ENCODE assay signal across 8 cellular contexts in the genomic region with DNA sequence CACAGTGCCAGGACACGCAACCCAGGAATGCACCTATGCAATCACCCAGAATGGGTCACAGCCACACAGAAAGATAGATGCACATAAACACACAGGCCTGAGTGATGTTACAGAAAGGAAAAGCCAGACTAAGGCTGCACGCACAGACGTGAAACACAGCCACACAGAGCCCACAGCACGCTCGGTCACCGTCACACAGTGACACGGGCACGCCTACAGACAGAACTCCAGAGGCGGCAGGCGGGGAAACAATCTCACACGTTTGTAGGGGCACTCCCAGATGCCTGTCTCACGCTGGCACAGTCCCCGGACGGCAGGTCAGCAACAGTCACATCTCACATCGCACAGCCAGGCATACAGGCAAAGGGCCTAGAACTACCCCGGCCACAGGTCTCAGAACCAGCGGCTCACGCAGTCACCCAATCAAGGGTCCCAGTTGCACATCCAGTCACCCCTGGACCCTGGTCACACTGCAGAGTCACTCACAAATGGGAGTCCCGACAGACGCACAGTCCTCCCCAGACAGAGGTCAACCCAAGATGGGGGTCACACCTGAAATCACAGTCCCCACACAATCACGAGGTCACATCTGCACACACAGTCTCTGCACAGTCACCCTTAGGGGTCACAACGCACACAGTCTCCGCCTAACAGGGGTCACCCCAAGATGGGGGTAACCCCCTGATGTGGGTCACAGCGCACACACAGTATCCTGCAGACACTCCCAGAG. TPM values are rescaled to one million over a fixed set of nuclear protein-coding genes. Genes with fewer than 3 reads are reported as not detected.
DNase-seq lines count a peak whose midpoint lies in the region; ATAC-seq and TF ChIP-seq lines count a peak whose summit lies in the region.

No MANE protein-coding gene starts in this region.

- H3K9ac ChIP-seq in DND-41 (ENCODE audit: low read depth, low read length): peak overlapping the region; percentile 82

- no peaks in the 10 kb centered on the region for H3K9me3 ChIP-seq in DND-41 (ENCODE audit: insufficient read depth, low read length, severe bottlenecking)
- no peaks in the 10 kb centered on the region for H3K9me3 ChIP-seq in effector memory CD4-positive, alpha-beta T cell (ENCODE audit: control insufficient read depth, low read length)

- POLR2A ChIA-PET in activated CD8-positive, alpha-beta T cell treated with anti-CD3 and anti-CD28 coated beads, Interleukin-2, amount 10 ng/mL, durations not matched to agents 7 days and 5 days (lab: Charles Lee): interaction anchor here (0.8 to 3.2 kb wide), 3 partner anchors 18 to 222 kb away, joined by 4 to 27 read pairs (median 4); no protein-coding TSS in a partner anchor

- ATAC-seq in DND-41 (ENCODE audit: insufficient read depth, low read depth) (peak; percentile 36), GM21737 (IDR thresholded peaks at IDR 0.05; ENCODE audit: unreplicated experiment) (peak; percentile 23)
- peak; percentile 38 for ATAC-seq in activated CD8-positive, alpha-beta T cell treated with anti-CD3 and anti-CD28 coated beads, Interleukin-2, amount 10 ng/mL, durations not matched to agents 7 days and 5 days

- peaks cover 7% of the 10 kb centered on the region for H3K36me3 ChIP-seq in DND-41 (ENCODE audit: insufficient read depth, low read length)
- H3K36me3 ChIP-seq in effector memory CD4-positive, alpha-beta T cell (ENCODE audit: control insufficient read depth, insufficient read depth, low read length): no peaks in the 10 kb centered on the region

- H3K27me3 ChIP-seq in DND-41 (ENCODE audit: insufficient read depth, low read length, poor library complexity): peaks cover 5% of the 10 kb centered on the region
- H3K27me3 ChIP-seq in effector memory CD4-positive, alpha-beta T cell (replicated peaks; ENCODE audit: control insufficient read depth, insufficient read depth, low read length, poor library complexity, severe bottlenecking): no peaks in the 10 kb centered on the region

- H3K27ac ChIP-seq in DND-41 (ENCODE audit: low read length): peak overlapping the region; percentile 73
- H3K27ac ChIP-seq in effector memory CD4-positive, alpha-beta T cell (ENCODE audit: insufficient read depth, low read length, poor library complexity, severe bottlenecking): peak overlapping the region; percentile 48

- H3K4me1 ChIP-seq in DND-41 (ENCODE audit: insufficient read depth, low read length): peaks cover 33% of the 10 kb centered on the region
- peaks cover 24% of the 10 kb centered on the region for H3K4me1 ChIP-seq in effector memory CD4-positive, alpha-beta T cell (ENCODE audit: control insufficient read depth, insufficient read depth, low read length, poor library complexity, severe bottlenecking)

- peaks cover 39% of the 10 kb centered on the region for H3K79me2 ChIP-seq in DND-41 (ENCODE audit: insufficient read depth, low read length)

- peaks cover 8% of the 10 kb centered on the region for H3K27me3 Mint-ChIP-seq in activated CD8-positive, alpha-beta T cell treated with anti-CD3 and anti-CD28 coated beads, Interleukin-2, amount 10 ng/mL, durations not matched to agents 7 days and 5 days (ENCODE audit: low read depth)

- peaks cover 56% of the 10 kb centered on the region for H3K4me1 Mint-ChIP-seq in activated CD8-positive, alpha-beta T cell treated with anti-CD3 and anti-CD28 coated beads, Interleukin-2, amount 10 ng/mL, durations not matched to agents 7 days and 5 days (ENCODE audit: low read depth)

- TF ChIP-seq CTCF in DND-41 (IDR thresholded peaks at IDR 0.05; ENCODE audit: borderline replicate concordance, extremely low read depth, low read length, poor library complexity, severe bottlenecking) (no peak), LNCaP clone FGC (IDR thresholded peaks at IDR 0.05; ENCODE audit: control insufficient read depth, extremely low read depth, insufficient read depth) (no peak)

- peak overlapping the region; percentile 92 for H3K27ac Mint-ChIP-seq in activated CD8-positive, alpha-beta T cell treated with anti-CD3 and anti-CD28 coated beads, Interleukin-2, amount 10 ng/mL, durations not matched to agents 7 days and 5 days

- peak overlapping the region; percentile 74 for H2AFZ ChIP-seq in DND-41 (ENCODE audit: low read depth, low read length)

- peak overlapping the region; percentile 99 for H3K4me2 ChIP-seq in DND-41 (ENCODE audit: insufficient read depth, low read length)

- peaks cover 7% of the 10 kb centered on the region; the same call in 1 of the 2 replicates for H4K20me1 ChIP-seq in DND-41 (ENCODE audit: insufficient read depth, low read length)

- no peaks in the 10 kb centered on the region for H3K9me3 Mint-ChIP-seq in activated CD8-positive, alpha-beta T cell treated with anti-CD3 and anti-CD28 coated beads, Interleukin-2, amount 10 ng/mL, durations not matched to agents 7 days and 5 days (ENCODE audit: insufficient read depth)

- peaks cover 32% of the 10 kb centered on the region for H3K36me3 Mint-ChIP-seq in activated CD8-positive, alpha-beta T cell treated with anti-CD3 and anti-CD28 coated beads, Interleukin-2, amount 10 ng/mL, durations not matched to agents 7 days and 5 days (ENCODE audit: low read depth)

- peak overlapping the region; percentile 59 to 98; a peak in 3 of 4 replicates for H3K4me3 ChIP-seq in DND-41 (ENCODE audit: low read depth in 1 of 2, low read length in 2 of 2)
- H3K4me3 ChIP-seq in LNCaP clone FGC (ENCODE audit: low read depth, low read length): peak overlapping the region; percentile 99
- peak overlapping the region; percentile 55 for H3K4me3 ChIP-seq in effector memory CD4-positive, alpha-beta T cell (ENCODE audit: insufficient read depth, low read depth, low read length, poor library complexity, severe bottlenecking)

- peak overlapping the region; percentile 93 for H3K4me3 Mint-ChIP-seq in activated CD8-positive, alpha-beta T cell treated with anti-CD3 and anti-CD28 coated beads, Interleukin-2, amount 10 ng/mL, durations not matched to agents 7 days and 5 days

- CTCF ChIA-PET in activated CD8-positive, alpha-beta T cell treated with anti-CD3 and anti-CD28 coated beads, Interleukin-2, amount 10 ng/mL, durations not matched to agents 7 days and 5 days (lab: Charles Lee): no interaction called here

- peak; percentile 31 for DNase-seq in DND-41
- peak; percentile 23 for DNase-seq in LNCaP clone FGC (ENCODE audit: low read depth)
- DNase-seq in activated CD8-positive, alpha-beta T cell treated with anti-CD3 and anti-CD28 coated beads, Interleukin-2, amount 10 ng/mL, durations not matched to agents 7 days and 5 days: peak; percentile 61
- DNase-seq in effector memory CD4-positive, alpha-beta T cell: peak; percentile 40 to 57 (median 53)
- peak; percentile 83 for DNase-seq in mucosa of gallbladder (ENCODE audit: low spot score)
- peak; percentile 36 to 63 for DNase-seq in stimulated activated CD8-positive, alpha-beta memory T cell treated with anti-CD3 and anti-CD28 coated beads, Interleukin-7, amount 100 ng/mL, for 48 hours (ENCODE audit: extremely low read depth in 1 of 2, low read depth in 1 of 2)
- DNase-seq in inferior parietal cortex (ENCODE audit: extremely low spot score): no peak

RNA-seq across cellular contexts. Expression of a gene that starts 0.8 kb away (rescaled TPM):
- 10 to 100 TPM; 27.5 to 29.8 TPM for total RNA-seq in activated CD8-positive, alpha-beta T cell treated with anti-CD3 and anti-CD28 coated beads, Interleukin-2, amount 10 ng/mL, durations not matched to agents 7 days and 5 days
- total RNA-seq in mucosa of gallbladder: 60.1 TPM

RNA-seq across cellular contexts. Expression of a gene that starts 23.3 kb away (rescaled TPM):
- total RNA-seq in activated CD8-positive, alpha-beta T cell treated with anti-CD3 and anti-CD28 coated beads, Interleukin-2, amount 10 ng/mL, durations not matched to agents 7 days and 5 days: not detected
- not detected for total RNA-seq in mucosa of gallbladder
